19 cellular contexts compared by ENCODE assay signal in genomic region chr11:62428871-62429601, GRCh38. TPM values are rescaled to one million over a fixed set of nuclear protein-coding genes. Genes with fewer than 3 reads are reported as not detected.
DNase-seq lines count a peak whose midpoint lies in the region; ATAC-seq and TF ChIP-seq lines count a peak whose summit lies in the region.
"Had no signal": no experiment of that assay in that cellular context is flagged by ENCODE, and none has a peak within 500 bp of the region (broad histone marks: within the 10 kb centered on the region; RNA-seq: fewer than 3 reads in every experiment).

No MANE protein-coding gene starts in this region.

- H3K4me1 ChIP-seq in SJSA1 (replicated peaks): peaks cover 83% of the 10 kb centered on the region
- peaks cover 35% of the 10 kb centered on the region for H3K4me1 ChIP-seq in hepatocyte (ENCODE audit: insufficient read depth)
- H3K4me1 ChIP-seq in subcutaneous abdominal adipose tissue (ENCODE audit: control insufficient read depth in 5 of 5, insufficient read depth in 5 of 5, low read length in 5 of 5): peaks cover 2 to 49% (median 43%) of the 10 kb centered on the region in 5 donors
- H3K4me1 ChIP-seq in stomach: peaks cover 14 to 69% (median 42%) of the 10 kb centered on the region in 4 donors

- 61% methylated on average over 10 of the region's 10 CpGs for WGBS in hepatocyte (ENCODE audit: low lambda C conversion rate, missing lambda C conversion rate)
- WGBS in stomach, 5 donors: 72 to 85% (median 78%) methylated on average over 10 of the region's 10 CpGs

- POLR2A ChIA-PET in MCF 10A (lab: Yijun Ruan, JAX): interaction anchor here (0.6 to 0.7 kb wide), 2 partner anchors 36 to 298 kb away, joined by 3 read pairs; partner anchors contain the start of gene HNRNPUL2

- peaks cover 2% of the 10 kb centered on the region for H3K27me3 Mint-ChIP-seq in activated CD8-positive, alpha-beta memory T cell treated with anti-CD3 and anti-CD28 coated beads, Interleukin-2, amount 10 ng/mL, durations not matched to agents 7 days and 5 days
- H3K27me3 Mint-ChIP-seq in MCF 10A (ENCODE audit: insufficient read depth, unreplicated experiment): no peaks in the 10 kb centered on the region
- H3K27me3 Mint-ChIP-seq: T-cell had no signal

- TF ChIP-seq EP300 in stomach (IDR thresholded peaks at IDR 0.05): no peak

- no peak for TF ChIP-seq POLR2A in stomach (IDR thresholded peaks at IDR 0.05)

- no peak for DNase-seq in activated CD8-positive, alpha-beta memory T cell treated with anti-CD3 and anti-CD28 coated beads, Interleukin-2, amount 10 ng/mL, durations not matched to agents 7 days and 5 days
- DNase-seq in activated CD8-positive, alpha-beta memory T cell treated with anti-CD3 and anti-CD28 coated beads for 24 hours: no peak
- DNase-seq in SJSA1 (ENCODE audit: low read depth in 1 of 2, low spot score in 2 of 2) (no peak), hepatocyte (ENCODE audit: low spot score) (no peak), stomach (no peak), MCF 10A (ENCODE audit: unreplicated experiment) (no peak), NCI-H2227 (lab: John Stamatoyannopoulos, UW; ENCODE audit: unreplicated experiment) (no peak)
- DNase-seq: activated T-cell treated with anti-CD3 and anti-CD28 coated beads, Interleukin-2, amount 50 U/mL, for 4 hours; Calu3; Karpas-422; NCI-H1930; T-cell had no signal

- no peaks in the 10 kb centered on the region for H3K36me3 Mint-ChIP-seq in activated CD8-positive, alpha-beta memory T cell treated with anti-CD3 and anti-CD28 coated beads, Interleukin-2, amount 10 ng/mL, durations not matched to agents 7 days and 5 days
- H3K36me3 Mint-ChIP-seq in MCF 10A (ENCODE audit: insufficient read depth, unreplicated experiment): no peaks in the 10 kb centered on the region
- H3K36me3 Mint-ChIP-seq: T-cell had no signal

- H3K9me3 ChIP-seq in SJSA1 (replicated peaks) (no peaks in the 10 kb centered on the region), hepatocyte (ENCODE audit: low read depth) (no peaks in the 10 kb centered on the region), subcutaneous abdominal adipose tissue (ENCODE audit: control insufficient read depth in 5 of 5, low read length in 5 of 5) (no peaks in the 10 kb centered on the region), stomach (no peaks in the 10 kb centered on the region)
- H3K9me3 ChIP-seq: ascending aorta, suprapubic skin had no signal

- H3K27ac ChIP-seq in SJSA1: peak overlapping the region; percentile 88; the same call in 1 of the 2 replicates
- H3K27ac ChIP-seq in hepatocyte: peak overlapping the region; percentile 93
- peak overlapping the region; percentile 4 for H3K27ac ChIP-seq in subcutaneous abdominal adipose tissue (ENCODE audit: low read depth, low read length)
- H3K27ac ChIP-seq in stomach: peak overlapping the region in 1 of 5 donors; percentile 55
- H3K27ac ChIP-seq: ascending aorta, coronary artery had no signal

- no peaks in the 10 kb centered on the region for H3K9me3 Mint-ChIP-seq in activated CD8-positive, alpha-beta memory T cell treated with anti-CD3 and anti-CD28 coated beads, Interleukin-2, amount 10 ng/mL, durations not matched to agents 7 days and 5 days (ENCODE audit: low read depth)
- no peaks in the 10 kb centered on the region for H3K9me3 Mint-ChIP-seq in MCF 10A (ENCODE audit: unreplicated experiment)
- H3K9me3 Mint-ChIP-seq: activated T-cell treated with anti-CD3 and anti-CD28 coated beads, Interleukin-2, amount 50 U/mL, for 4 hours; T-cell had no signal

- H3K36me3 ChIP-seq in SJSA1 (no peaks in the 10 kb centered on the region), hepatocyte (replicated peaks; ENCODE audit: insufficient read depth, low read depth) (no peaks in the 10 kb centered on the region), subcutaneous abdominal adipose tissue (ENCODE audit: control insufficient read depth in 5 of 5, insufficient read depth in 5 of 5, low read length in 5 of 5) (peaks cover 0 to 2% (median 0%) of the 10 kb centered on the region in 5 donors), stomach (no peaks in the 10 kb centered on the region)
- H3K36me3 ChIP-seq: ascending aorta, suprapubic skin had no signal

- no peak overlapping the region for H3K4me2 ChIP-seq in hepatocyte

- H3K4me3 Mint-ChIP-seq in activated CD8-positive, alpha-beta memory T cell treated with anti-CD3 and anti-CD28 coated beads, Interleukin-2, amount 10 ng/mL, durations not matched to agents 7 days and 5 days: no peak overlapping the region
- no peak overlapping the region for H3K4me3 Mint-ChIP-seq in MCF 10A (ENCODE audit: unreplicated experiment)
- H3K4me3 Mint-ChIP-seq: activated T-cell treated with anti-CD3 and anti-CD28 coated beads, Interleukin-2, amount 50 U/mL, for 4 hours; T-cell had no signal

- TF ChIP-seq CTCF in hepatocyte (IDR thresholded peaks at IDR 0.05; ENCODE audit: poor library complexity) (no peak), stomach (IDR thresholded peaks at IDR 0.05) (no peak), MCF 10A (IDR thresholded peaks at IDR 0.05; ENCODE audit: unreplicated experiment) (no peak)

- H3K4me3 ChIP-seq in SJSA1 (no peak overlapping the region), hepatocyte (no peak overlapping the region), subcutaneous abdominal adipose tissue (ENCODE audit: low read depth in 1 of 5, low read length in 5 of 5) (no peak overlapping the region), stomach (no peak overlapping the region)
- H3K4me3 ChIP-seq: ascending aorta, coronary artery, suprapubic skin had no signal

- no peaks in the 10 kb centered on the region for H3K9me2 ChIP-seq in hepatocyte (replicated peaks; ENCODE audit: insufficient read depth)

- H3K4me1 Mint-ChIP-seq in activated CD8-positive, alpha-beta memory T cell treated with anti-CD3 and anti-CD28 coated beads, Interleukin-2, amount 10 ng/mL, durations not matched to agents 7 days and 5 days: peaks cover 76% of the 10 kb centered on the region
- H3K4me1 Mint-ChIP-seq in MCF 10A (ENCODE audit: insufficient read depth, unreplicated experiment): peaks cover 7% of the 10 kb centered on the region

- intact Hi-C loops in stomach (cut with DNase I; ENCODE audit: low total_unique reads): no loop called here
- intact Hi-C loops in MCF 10A (cut with micrococcal nuclease): no loop called here

- ATAC-seq in activated CD8-positive, alpha-beta memory T cell treated with anti-CD3 and anti-CD28 coated beads, Interleukin-2, amount 10 ng/mL, durations not matched to agents 7 days and 5 days: no peak
- ATAC-seq: activated T-cell treated with anti-CD3 and anti-CD28 coated beads, Interleukin-2, amount 50 U/mL, for 4 hours; T-cell had no signal

- BruUV-seq in MCF 10A (replicated peaks; lab: Mats Ljungman, UMichigan): no TSS peak

- H3K27ac Mint-ChIP-seq in activated CD8-positive, alpha-beta memory T cell treated with anti-CD3 and anti-CD28 coated beads, Interleukin-2, amount 10 ng/mL, durations not matched to agents 7 days and 5 days: peak overlapping the region; percentile 94
- H3K27ac Mint-ChIP-seq in MCF 10A (ENCODE audit: low read depth, unreplicated experiment): no peak overlapping the region

- H3K79me2 ChIP-seq in hepatocyte: no peaks in the 10 kb centered on the region

- H4K20me1 ChIP-seq in hepatocyte (ENCODE audit: insufficient read depth, poor library complexity, severe bottlenecking): no peaks in the 10 kb centered on the region

- H3K9ac ChIP-seq in subcutaneous abdominal adipose tissue (ENCODE audit: low read length in 5 of 5): no peak overlapping the region

- no peak overlapping the region for H2AFZ ChIP-seq in hepatocyte

- H3K27me3 ChIP-seq in SJSA1 (replicated peaks) (no peaks in the 10 kb centered on the region), hepatocyte (no peaks in the 10 kb centered on the region), subcutaneous abdominal adipose tissue (ENCODE audit: control insufficient read depth in 5 of 5, insufficient read depth in 4 of 5, low read length in 5 of 5) (no peaks in the 10 kb centered on the region), stomach (no peaks in the 10 kb centered on the region)
- H3K27me3 ChIP-seq: ascending aorta, suprapubic skin had no signal

- CTCF ChIA-PET in activated CD8-positive, alpha-beta memory T cell treated with anti-CD3 and anti-CD28 coated beads, Interleukin-2, amount 10 ng/mL, durations not matched to agents 7 days and 5 days (lab: Charles Lee): interaction anchor here (1.6 to 10.7 kb wide), 4 partner anchors 9 to 130 kb away, joined by 6 to 252 read pairs (median 106); no protein-coding TSS in a partner anchor
- CTCF ChIA-PET in MCF 10A (lab: Yijun Ruan, JAX): interaction anchor here (0.6 to 2.1 kb wide), 2 partner anchors 23 to 114 kb away, joined by 5 to 17 read pairs; no protein-coding TSS in a partner anchor

RNA-seq across cellular contexts. Expression of gene SCGB1A1, which starts 10.2 kb away (rescaled TPM):
- total RNA-seq in activated CD8-positive, alpha-beta memory T cell treated with anti-CD3 and anti-CD28 coated beads, Interleukin-2, amount 10 ng/mL, durations not matched to agents 7 days and 5 days: not detected
- total RNA-seq in SJSA1 (2014; rRNA removed; shearing (Covaris generic)): not detected in 2 replicates
- total RNA-seq in hepatocyte: not detected in 2 replicates
- polyA plus RNA-seq in hepatocyte: not detected in 2 replicates
- 10 to 100 TPM in 1 of 5 donors, 1 to 10 TPM in 1, not detected in 3; 2.6 to 11.2 TPM for total RNA-seq in stomach
- 10 to 100 TPM in 1 of 3 donors, not detected in 2; 53.9 TPM for polyA plus RNA-seq in stomach
- total RNA-seq in MCF 10A (2022): not detected in 2 replicates
- total RNA-seq: ascending aorta, Calu3, epithelial cell of proximal tubule, kidney epithelial cell, posterior vena cava, suprapubic skin had no signal
